Comparison of ENCODE assay signal across 11 cellular contexts in genomic region chr16:67544329-67544841, GRCh38. TPM values are rescaled to one million over a fixed set of nuclear protein-coding genes. Genes with fewer than 3 reads are reported as not detected.
DNase-seq lines count a peak whose midpoint lies in the region; ATAC-seq and TF ChIP-seq lines count a peak whose summit lies in the region.
"Had no signal": no experiment of that assay in that cellular context is flagged by ENCODE, and none has a peak within 500 bp of the region (broad histone marks: within the 10 kb centered on the region; RNA-seq: fewer than 3 reads in every experiment).

No MANE protein-coding gene starts in this region.

- intact Hi-C loops in Panc1 (cut with micrococcal nuclease; ENCODE audit: unreplicated experiment) = loop anchor here (10.0 kb wide), 1 partner anchor 100 kb away; the partner anchor contains the start of gene CARMIL2
- intact Hi-C loops in PC-9 (cut with micrococcal nuclease; ENCODE audit: unreplicated experiment) = no loop called here

- in situ Hi-C loops in Panc1 (cut with HindIII; ENCODE audit: low pct_unique_long_range_greater_than_20kb, low sequenced_read_pairs) = no loop called here

- no peaks in the 10 kb centered on the region for H3K27me3 ChIP-seq in GM06990 (replicated peaks; ENCODE audit: control insufficient read depth, insufficient read depth, low read length)
- no peaks in the 10 kb centered on the region for H3K27me3 ChIP-seq in Panc1 (ENCODE audit: control insufficient read depth, insufficient read depth, low read length)
- H3K27me3 ChIP-seq in foreskin keratinocyte = no peaks in the 10 kb centered on the region
- no peaks in the 10 kb centered on the region for H3K27me3 ChIP-seq in PC-9 (ENCODE audit: insufficient read depth, low read depth)
- H3K27me3 ChIP-seq in mesendoderm (ENCODE audit: insufficient read depth, low read length, poor library complexity) = no peaks in the 10 kb centered on the region

- POLR2A ChIA-PET in Panc1 (lab: Charles Lee) (interaction anchor here (0.6 kb wide), 1 partner anchor 12 kb away, joined by 15 read pairs; no protein-coding TSS in a partner anchor), PC-9 (lab: Charles Lee; ENCODE audit: unreplicated experiment) (no interaction called here)

- no peaks in the 10 kb centered on the region for H3K9me3 ChIP-seq in Panc1 (ENCODE audit: control insufficient read depth, insufficient read depth, low read depth, low read length)
- no peaks in the 10 kb centered on the region for H3K9me3 ChIP-seq in PC-9 (ENCODE audit: insufficient read depth, low read depth)

- DNase-seq in GM06990 (ENCODE audit: extremely low read depth, insufficient read length) (no peak), Panc1 (ENCODE audit: low read depth, low spot score) (no peak), foreskin keratinocyte (no peak), PC-9 (no peak), mesendoderm (no peak), NCI-H82 treated with DMSO at 0.1 percent for 48 hours (lab: John Stamatoyannopoulos, UW; ENCODE audit: unreplicated experiment) (no peak)
- DNase-seq in activated CD8-positive, alpha-beta memory T cell treated with anti-CD3 and anti-CD28 coated beads, Interleukin-2, amount 50 U/mL, for 48 hours = no peak
- DNase-seq: KBM-7 had no signal

- H2AK5ac ChIP-seq in mesendoderm (ENCODE audit: low read length) = no peak overlapping the region

- no peak overlapping the region for H2AFZ ChIP-seq in PC-9
- H2AFZ ChIP-seq: parathyroid adenoma had no signal

- H3K4me3 ChIP-seq in GM06990 (replicated peaks; ENCODE audit: low read depth, low read length) (no peak overlapping the region), Panc1 (ENCODE audit: low read depth in 2 of 2, low read length in 2 of 2) (no peak overlapping the region), PC-9 (no peak overlapping the region), mesendoderm (ENCODE audit: low read length) (no peak overlapping the region)
- H3K4me3 ChIP-seq: GM12878 had no signal

- BruUV-seq in Panc1 (replicated peaks; lab: Mats Ljungman, UMichigan) (no TSS peak), PC-9 (replicated peaks; lab: Mats Ljungman, UMichigan) (no TSS peak)

- TF ChIP-seq CTCF in 22Rv1 (IDR thresholded peaks at IDR 0.05) (peak; percentile 22), GM06990 (IDR thresholded peaks at IDR 0.05; ENCODE audit: insufficient read depth, low read length, poor library complexity, severe bottlenecking) (peak; percentile 24), Panc1 (IDR thresholded peaks at IDR 0.05) (peak; percentile 35), foreskin keratinocyte (conservative IDR thresholded peaks at IDR 0.05) (peak; percentile 37), PC-9 (conservative IDR thresholded peaks at IDR 0.05) (no peak)

- H4K20me1 ChIP-seq in PC-9 (ENCODE audit: insufficient read depth) = 0 out of 2 replicates have a peak, but pooled peaks cover 2% of the 10 kb centered on the region

- H3K18ac ChIP-seq in mesendoderm (ENCODE audit: low read length) = no peak overlapping the region

- no peak overlapping the region for H3K56ac ChIP-seq in mesendoderm (ENCODE audit: low read length)

- no peaks in the 10 kb centered on the region for H3K79me1 ChIP-seq in mesendoderm (ENCODE audit: low read length)

- H2BK15ac ChIP-seq in mesendoderm (replicated peaks; ENCODE audit: low read depth) = no peak overlapping the region

- ATAC-seq in Panc1 = 0 out of 2 replicates have a peak, but pooled peaks have one; percentile 6
- peak; percentile 15 for ATAC-seq in foreskin keratinocyte
- ATAC-seq: GM12878 had no signal

- H3K9ac ChIP-seq in mesendoderm (ENCODE audit: low read length) = no peak overlapping the region
- H3K9ac ChIP-seq: parathyroid adenoma had no signal

- H2BK120ac ChIP-seq in mesendoderm (ENCODE audit: low read depth, low read length) = no peak overlapping the region

- H3K27ac ChIP-seq in 22Rv1 = 0 out of 2 replicates have a peak overlapping the region, but pooled peaks have one; percentile 18
- no peak overlapping the region for H3K27ac ChIP-seq in Panc1 (ENCODE audit: low read length)
- H3K27ac ChIP-seq in foreskin keratinocyte = no peak overlapping the region
- H3K27ac ChIP-seq in PC-9 = no peak overlapping the region
- no peak overlapping the region for H3K27ac ChIP-seq in mesendoderm (ENCODE audit: low read depth, low read length)
- H3K27ac ChIP-seq: parathyroid adenoma had no signal

- H4K5ac ChIP-seq in mesendoderm (ENCODE audit: low read length) = no peak overlapping the region

- H3K36me3 ChIP-seq in GM06990 (ENCODE audit: control insufficient read depth, insufficient read depth, low read length) (peaks cover 18% of the 10 kb centered on the region), Panc1 (ENCODE audit: control insufficient read depth, insufficient read depth, low read length) (no peaks in the 10 kb centered on the region), PC-9 (ENCODE audit: low read depth) (no peaks in the 10 kb centered on the region), mesendoderm (ENCODE audit: control insufficient read depth, insufficient read depth, low read length) (no peaks in the 10 kb centered on the region)

- H4K8ac ChIP-seq in mesendoderm (ENCODE audit: low read depth, low read length) = no peak overlapping the region

- CTCF ChIA-PET in Panc1 (lab: Charles Lee) = interaction anchor here (0.7 to 1.3 kb wide), 2 partner anchors 7 to 23 kb away, joined by 3 to 4 read pairs; no protein-coding TSS in a partner anchor
- CTCF ChIA-PET in PC-9 (lab: Charles Lee) = interaction anchor here (0.7 kb wide), 1 partner anchor 17 kb away, joined by 4 read pairs; no protein-coding TSS in a partner anchor

- H2BK5ac ChIP-seq in mesendoderm (ENCODE audit: low read length) = no peak overlapping the region

- no peak overlapping the region for H3K4ac ChIP-seq in mesendoderm (ENCODE audit: low read depth, low read length)

- no peaks in the 10 kb centered on the region for H3K9me2 ChIP-seq in PC-9 (ENCODE audit: insufficient read depth)

- H3K79me2 ChIP-seq in PC-9 (ENCODE audit: low read depth) = no peaks in the 10 kb centered on the region
- no peaks in the 10 kb centered on the region for H3K79me2 ChIP-seq in mesendoderm (ENCODE audit: control insufficient read depth, insufficient read depth, low read length)
- H3K79me2 ChIP-seq: parathyroid adenoma had no signal

- no peak overlapping the region for H3K23ac ChIP-seq in mesendoderm (ENCODE audit: low read length)

- whole genome bisulfite sequencing in mesendoderm (ENCODE audit: extremely low coverage, insufficient coverage, low lambda C conversion rate) = no CpG with 5 or more reads among the region's 13 CpGs

- peaks cover 17% of the 10 kb centered on the region; the same call in 1 of the 2 replicates for H3F3A ChIP-seq in PC-9 (ENCODE audit: insufficient read depth, low read depth)

- H3K4me1 ChIP-seq in Panc1 (ENCODE audit: control insufficient read depth, insufficient read depth, low read length) (peaks cover 9% of the 10 kb centered on the region; the same call in 1 of the 2 replicates), foreskin keratinocyte (peaks cover 8% of the 10 kb centered on the region), PC-9 (replicated peaks; ENCODE audit: insufficient read depth) (no peaks in the 10 kb centered on the region), mesendoderm (ENCODE audit: control insufficient read depth, low read depth, low read length) (no peaks in the 10 kb centered on the region)
- H3K4me1 ChIP-seq: parathyroid adenoma had no signal

- H3K4me2 ChIP-seq in PC-9 (no peak overlapping the region), mesendoderm (ENCODE audit: low read length) (no peak overlapping the region)

RNA-seq across cellular contexts. Expression of gene RIPOR1, which starts 15.8 kb away (rescaled TPM):
- 82.2 TPM for total RNA-seq in Panc1 (2021; ENCODE audit: unreplicated experiment)
- polyA plus RNA-seq in Panc1 (2012; ENCODE audit: insufficient read length) = 49.8 TPM
- total RNA-seq in foreskin keratinocyte = 31.6 and 32.0 TPM in 2 replicates
- 29.3 and 29.9 TPM in 2 replicates for polyA plus RNA-seq in foreskin keratinocyte
- total RNA-seq in PC-9 (2021) = 76.7 and 113 TPM in 2 replicates
- 5.0 TPM for polyA plus RNA-seq in mesendoderm (2013, experiment 1 of 2)
- polyA plus RNA-seq in mesendoderm (2013, experiment 2 of 2) = 4.7 TPM

RNA-seq across cellular contexts. Expression of gene CTCF, which starts 17.9 kb away (rescaled TPM):
- 33.1 TPM for total RNA-seq in Panc1 (2021; ENCODE audit: unreplicated experiment)
- polyA plus RNA-seq in Panc1 (2012; ENCODE audit: insufficient read length) = 25.5 TPM
- 37.0 and 42.9 TPM in 2 replicates for total RNA-seq in foreskin keratinocyte
- polyA plus RNA-seq in foreskin keratinocyte = 17.8 and 22.1 TPM in 2 replicates
- total RNA-seq in PC-9 (2021) = 35.3 and 39.0 TPM in 2 replicates
- 65.6 TPM for polyA plus RNA-seq in mesendoderm (2013, experiment 1 of 2)
- 66.3 TPM for polyA plus RNA-seq in mesendoderm (2013, experiment 2 of 2)
